ENCODE assay signal across 8 cellular contexts in the genomic region with DNA sequence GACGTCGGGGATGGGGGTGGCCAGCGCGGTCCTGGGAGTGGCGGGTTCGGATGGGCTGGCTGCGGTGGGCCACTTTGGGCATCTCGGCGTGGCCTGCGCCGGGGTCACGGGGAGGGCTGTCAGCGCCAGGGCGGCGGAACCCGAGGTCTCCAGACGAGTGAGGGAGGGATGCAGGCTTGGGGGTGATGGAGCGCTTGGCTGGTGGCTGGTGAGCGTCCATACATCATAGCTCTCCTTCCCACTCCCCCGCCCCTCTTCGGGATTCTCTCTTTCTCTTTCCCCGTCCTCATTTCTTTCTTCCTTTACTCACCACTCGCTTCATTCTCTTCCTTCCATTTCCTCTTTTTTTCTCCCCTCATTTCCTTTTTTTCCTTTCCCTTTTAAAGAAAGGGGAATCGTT.
A peak's percentile ranks its signal among the peaks of the same experiment; 100 is the strongest.
DNase-seq lines count a peak whose midpoint lies in the region; ATAC-seq, FAIRE-seq and TF ChIP-seq lines count a peak whose summit lies in the region.

No MANE protein-coding gene starts in this region.

- H3K36me3 ChIP-seq in BJ (ENCODE audit: control insufficient read depth, insufficient read depth, low read length): no peaks in the 10 kb centered on the region
- no peaks in the 10 kb centered on the region for H3K36me3 ChIP-seq in HUES6 (ENCODE audit: control insufficient read depth, insufficient read depth, low read length)
- H3K36me3 ChIP-seq in H1 (ENCODE audit: control insufficient read depth in 2 of 4, insufficient read depth in 4 of 4, low read length in 3 of 4): no peaks in the 10 kb centered on the region
- no peaks in the 10 kb centered on the region for H3K36me3 ChIP-seq in MG63

- CTCF ChIA-PET in BJ (lab: Yijun Ruan, JAX) (interaction anchor here (1.3 kb wide), 1 partner anchor 15 kb away, joined by 3 read pairs; no protein-coding TSS in a partner anchor), H1 (lab: Charles Lee; ENCODE audit: partially characterized antibody) (interaction anchor here (0.9 to 2.1 kb wide), 4 partner anchors 10 to 290 kb away, joined by 3 to 6 read pairs (median 4); no protein-coding TSS in a partner anchor)

- no peak overlapping the region for H2BK15ac ChIP-seq in H1 (ENCODE audit: low read length)

- H2BK20ac ChIP-seq in H1 (ENCODE audit: low read length): no peak overlapping the region

- peaks cover 54% of the 10 kb centered on the region for H3K27me3 Mint-ChIP-seq in neural crest cell (ENCODE audit: low read depth)

- no peak overlapping the region for H4K8ac ChIP-seq in H1 (ENCODE audit: extremely low read depth, insufficient read depth, low read length)

- no peak overlapping the region for H2BK12ac ChIP-seq in H1 (ENCODE audit: low read depth, low read length)

- WGBS in H1 (ENCODE audit: extremely low coverage in 1 of 2, insufficient coverage in 1 of 2, insufficient read length in 1 of 2, insufficient replicate concordance in 2 of 2, low coverage in 1 of 2, low lambda C conversion rate in 2 of 2, missing lambda C conversion rate in 1 of 2), 2 experiments: 3 to 100% methylated on average over 1 to 4 of the region's 24 CpGs

- no peaks in the 10 kb centered on the region for H4K20me1 ChIP-seq in H1 (replicated peaks in 1 of 2; ENCODE audit: control insufficient read depth in 1 of 2, insufficient read depth in 2 of 2, low read length in 2 of 2)

- H3K56ac ChIP-seq in H1 (replicated peaks; ENCODE audit: insufficient read length, low read depth, low read length): no peak overlapping the region

- no peak for TF ChIP-seq CTCF in BJ (IDR thresholded peaks at IDR 0.05; ENCODE audit: insufficient read depth, low read depth, low read length)
- no peak for TF ChIP-seq CTCF in H1 (IDR thresholded peaks at IDR 0.05; ENCODE audit: control extremely low read depth in 1 of 3, insufficient read depth in 1 of 3, low read depth in 1 of 3, low read length in 3 of 3)
- TF ChIP-seq CTCF in neural crest cell (conservative IDR thresholded peaks at IDR 0.05): no peak

- H3K23me2 ChIP-seq in H1 (ENCODE audit: low read depth, low read length): peaks cover 10% of the 10 kb centered on the region

- H3K4me3 Mint-ChIP-seq in neural crest cell: peak overlapping the region; percentile 97

- H4K5ac ChIP-seq in H1 (ENCODE audit: insufficient read length, low read depth, low read length): no peak overlapping the region

- no peak overlapping the region for H3K27ac ChIP-seq in HUES6 (ENCODE audit: low read depth, low read length)
- H3K27ac ChIP-seq in H1 (ENCODE audit: low read depth, low read length): no peak overlapping the region

- H3K18ac ChIP-seq in H1 (ENCODE audit: extremely low read depth, low read length): no peak overlapping the region

- peak overlapping the region; percentile 77 to 89 for H3K4me2 ChIP-seq in H1 (ENCODE audit: insufficient read depth in 1 of 2, low read depth in 2 of 2, low read length in 2 of 2)

- H3K14ac ChIP-seq in H1 (ENCODE audit: insufficient read length): no peak overlapping the region

- H2BK5ac ChIP-seq in H1 (ENCODE audit: low read depth, low read length): no peak overlapping the region

- no peak for ATAC-seq in HG02938 (IDR thresholded peaks at IDR 0.05; ENCODE audit: unreplicated experiment)

- no peak overlapping the region for H2BK120ac ChIP-seq in H1 (replicated peaks; ENCODE audit: low read depth, low read length)

- TF ChIP-seq EP300 in H1 (IDR thresholded peaks at IDR 0.05; ENCODE audit: borderline replicate concordance in 1 of 2, low read depth in 2 of 2, low read length in 2 of 2): no peak

- POLR2A ChIA-PET in BJ (lab: Charles Lee): no interaction called here
- POLR2A ChIA-PET in H1 (lab: Charles Lee; ENCODE audit: partially characterized antibody): interaction anchor here (0.5 kb wide), 1 partner anchor 10 kb away, joined by 3 read pairs; no protein-coding TSS in a partner anchor

- peak overlapping the region; percentile 27 for H2AFZ ChIP-seq in H1 (ENCODE audit: low read length)

- peaks cover 2% of the 10 kb centered on the region; the same call in 1 of the 2 replicates for H3K4me1 ChIP-seq in HUES6 (ENCODE audit: control insufficient read depth, insufficient read depth, low read length)
- H3K4me1 ChIP-seq in H1 (replicated peaks in 1 of 4; ENCODE audit: control insufficient read depth in 3 of 4, insufficient read depth in 4 of 4, low read length in 3 of 4): no peaks in the 10 kb centered on the region; a peak in 1 of 7 replicates

- H4K91ac ChIP-seq in H1 (replicated peaks; ENCODE audit: insufficient read length, low read length): no peak overlapping the region

- H3K4me1 Mint-ChIP-seq in neural crest cell: peaks cover 17% of the 10 kb centered on the region

- no peaks in the 10 kb centered on the region for H3K79me1 ChIP-seq in H1 (ENCODE audit: low read depth, low read length)

- no peak overlapping the region for H3K9ac ChIP-seq in HUES6 (ENCODE audit: low read length)
- peak overlapping the region in 1 of 4 experiments; percentile 54; a peak in 1 of 7 replicates for H3K9ac ChIP-seq in H1 (replicated peaks in 1 of 4; ENCODE audit: extremely low read depth in 1 of 4, low read depth in 3 of 4, low read length in 3 of 4)

- no peak overlapping the region for H3K23ac ChIP-seq in H1 (ENCODE audit: insufficient read length)

- FAIRE-seq in H1 (lab: Jason Lieb, UNC): no peak

- no peak overlapping the region for H2AK5ac ChIP-seq in H1 (ENCODE audit: low read depth, low read length)

- no peaks in the 10 kb centered on the region for H3K36me3 Mint-ChIP-seq in neural crest cell (ENCODE audit: low read depth)

- H3K4me3 ChIP-seq in BJ (ENCODE audit: low read depth, low read length) (peak overlapping the region; percentile 47), HUES6 (ENCODE audit: low read depth, low read length) (peak overlapping the region; percentile 70), H1 (ENCODE audit: extremely low read depth in 1 of 4, insufficient read depth in 2 of 4, low read depth in 3 of 4, low read length in 4 of 4) (peak overlapping the region; percentile 69 to 93 (median 72)), MG63 (no peak overlapping the region; the same call in 1 of the 2 replicates)

- no peak overlapping the region for H3K27ac Mint-ChIP-seq in neural crest cell (ENCODE audit: unreplicated experiment)

- TF ChIP-seq RAD21 in H1 (IDR thresholded peaks at IDR 0.05 in 1 of 2, conservative IDR thresholded peaks at IDR 0.05 in 1 of 2; ENCODE audit: low read depth in 2 of 2, low read length in 2 of 2): no peak

- H3K27me3 ChIP-seq in BJ (ENCODE audit: control insufficient read depth, insufficient read depth, low read length) (peaks cover 5% of the 10 kb centered on the region), HUES6 (ENCODE audit: control insufficient read depth, insufficient read depth, low read length) (peaks cover 48% of the 10 kb centered on the region), H1 (replicated peaks in 1 of 4; ENCODE audit: control insufficient read depth in 3 of 4, extremely low read depth in 1 of 4, insufficient read depth in 3 of 4, low read length in 3 of 4) (peaks cover 0 to 8% (median 5%) of the 10 kb centered on the region in 4 experiments; a peak in 5 of 7 replicates), MG63 (peaks cover 44% of the 10 kb centered on the region)

- H3K4ac ChIP-seq in H1 (replicated peaks; ENCODE audit: insufficient read length, low read depth, low read length): no peak overlapping the region

- no peaks in the 10 kb centered on the region for H3K9me3 Mint-ChIP-seq in neural crest cell

- H3K79me2 ChIP-seq in H1 (ENCODE audit: control insufficient read depth in 1 of 2, insufficient read depth in 2 of 2, low read length in 2 of 2): no peaks in the 10 kb centered on the region

- H3K9me3 ChIP-seq in HUES6 (ENCODE audit: control insufficient read depth, insufficient read depth, low read depth, low read length) (no peaks in the 10 kb centered on the region), H1 (ENCODE audit: insufficient read depth in 2 of 2, low read depth in 1 of 2, low read length in 1 of 2) (no peaks in the 10 kb centered on the region), MG63 (no peaks in the 10 kb centered on the region)

- TF ChIP-seq POLR2A in H1 (IDR thresholded peaks at IDR 0.05; ENCODE audit: control extremely low read depth in 1 of 2, low read depth in 2 of 2, low read length in 2 of 2): no peak

- DNase-seq in BJ (ENCODE audit: low read depth) (no peak), H1 (ENCODE audit: low read depth in 1 of 2, low spot score in 2 of 2) (peak in 1 of 2 experiments; percentile 60), neural crest cell (ENCODE audit: low read depth, low spot score) (no peak), dedifferentiated amniotic fluid mesenchymal stem cell (ENCODE audit: extremely low spot score) (no peak), MG63 (no peak)
- no peak for DNase-seq in stimulated activated CD4-positive, alpha-beta T cell treated with anti-CD3 and anti-CD28 coated beads, Interleukin-2, amount 100 ng/mL, for 24 hours

TF ChIP-seq in H1, 55 proteins besides CTCF, POLR2A, EP300 and RAD21:
- TF ChIP-seq KDM4A (IDR thresholded peaks at IDR 0.05; ENCODE audit: low read depth, low read length, severe bottlenecking) (peak; percentile 60), SIRT6 (IDR thresholded peaks at IDR 0.05; ENCODE audit: low read length) (no peak), ASH2L (IDR thresholded peaks at IDR 0.05; ENCODE audit: low read length) (peak; percentile 1)
- TF ChIP-seq, protein P1, sequence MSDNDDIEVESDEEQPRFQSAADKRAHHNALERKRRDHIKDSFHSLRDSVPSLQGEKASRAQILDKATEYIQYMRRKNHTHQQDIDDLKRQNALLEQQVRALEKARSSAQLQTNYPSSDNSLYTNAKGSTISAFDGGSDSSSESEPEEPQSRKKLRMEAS (IDR thresholded peaks at IDR 0.05): peak; percentile 48; the same call in 1 of the 2 replicates
